Comparison of ENCODE assay signal across 1 cellular context in the genomic region with DNA sequence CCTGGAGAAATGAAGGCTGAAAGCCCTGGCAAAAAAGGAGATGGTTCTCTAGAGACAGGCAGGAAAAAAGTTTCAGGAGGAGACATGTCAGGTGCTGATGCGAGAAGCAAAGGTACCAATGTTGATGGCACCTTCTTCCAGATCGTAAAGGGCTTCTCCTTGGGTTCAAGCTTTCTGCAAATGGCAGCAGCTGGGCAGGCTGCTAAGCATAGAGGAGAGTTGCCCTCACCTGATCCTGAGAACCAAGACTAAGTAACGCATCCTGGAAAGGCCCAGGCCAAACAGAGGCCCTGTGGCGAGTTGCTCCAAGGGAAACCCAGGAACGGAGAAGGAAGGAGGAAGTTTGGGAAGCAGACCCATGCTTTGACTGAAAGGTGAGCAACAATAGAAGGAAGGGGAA.
TF ChIP-seq lines count a peak whose summit lies in the region.

No MANE protein-coding gene starts in this region.

TF ChIP-seq in GM23338, 12 proteins besides CTCF, POLR2A, EP300 and RAD21 (continued from another document):
- no peak for TF ChIP-seq STAT1 (IDR thresholded peaks at IDR 0.05; ENCODE audit: unreplicated experiment)
- TF ChIP-seq CREB1 (CRISPR knock-in tag; IDR thresholded peaks at IDR 0.05; ENCODE audit: low read depth), result no peak
